13 cellular contexts compared by ENCODE assay signal in the genomic region with DNA sequence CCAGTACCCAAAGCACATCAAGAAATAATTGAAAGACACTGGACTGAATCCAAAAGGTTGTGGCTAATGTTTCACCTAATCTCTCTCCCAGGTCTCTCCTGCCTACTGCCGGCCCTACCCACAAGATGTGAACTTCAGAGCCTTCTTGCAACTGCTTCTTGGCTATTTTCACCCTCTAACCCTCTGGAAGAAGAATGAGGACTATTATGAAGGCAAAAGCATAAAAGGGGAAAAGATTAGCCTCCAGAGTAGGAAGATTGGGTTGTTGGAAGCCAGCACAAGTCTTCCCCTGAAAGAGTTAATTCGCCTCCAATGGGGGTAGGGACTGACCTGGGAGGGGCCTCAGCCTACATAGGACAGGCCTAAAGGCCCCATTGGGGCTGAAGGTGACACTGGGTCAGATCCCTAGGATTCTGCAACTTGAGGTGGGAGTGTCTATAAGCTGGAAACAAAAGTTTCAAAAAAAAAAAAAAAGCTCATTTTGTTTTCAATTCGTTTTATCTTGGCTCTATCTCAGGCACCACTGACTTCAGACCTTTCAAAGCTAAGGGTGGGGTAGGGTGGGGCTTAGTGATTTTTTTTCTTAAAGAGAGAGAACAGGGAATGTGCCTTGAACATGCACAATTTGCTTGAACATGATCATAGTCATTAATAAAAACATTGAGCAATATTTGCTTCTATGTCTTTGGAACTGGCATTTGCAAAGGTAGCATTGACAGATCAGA.
DNase-seq lines count a peak whose midpoint lies in the region; ATAC-seq, FAIRE-seq and TF ChIP-seq lines count a peak whose summit lies in the region.
"Had no signal": no experiment of that assay in that cellular context is flagged by ENCODE, and none has a peak within 500 bp of the region (broad histone marks: within the 10 kb centered on the region; RNA-seq: fewer than 3 reads in every experiment).

No MANE protein-coding gene starts in this region.

- FAIRE-seq in A549 (lab: Jason Lieb, UNC), result no peak

- H3K4me1 ChIP-seq in A549 (peaks cover 34% of the 10 kb centered on the region), RWPE2 (ENCODE audit: insufficient read depth, poor library complexity, severe bottlenecking) (peaks cover 15% of the 10 kb centered on the region), mucosa of rectum (ENCODE audit: control insufficient read depth in 2 of 2, insufficient read depth in 2 of 2, low read length in 2 of 2) (peaks cover 10 to 29% of the 10 kb centered on the region in 2 donors)

- CTCF ChIA-PET in A549 (lab: Yijun Ruan, JAX), result no interaction called here

- H3K27ac ChIP-seq in A549 (peak overlapping the region; percentile 62 to 76; a peak in 5 of 6 replicates), RWPE2 (ENCODE audit: poor library complexity, severe bottlenecking) (peak overlapping the region; percentile 32), mucosa of rectum (ENCODE audit: low read depth in 2 of 2, low read length in 2 of 2) (peak overlapping the region; percentile 83 to 85)

- H3K9ac ChIP-seq in mucosa of rectum (ENCODE audit: low read depth in 1 of 2, low read length in 2 of 2), result no peak overlapping the region

- ATAC-seq in A549 (peak; percentile 62 to 70; a peak in 5 of 6 replicates), RWPE2 (ENCODE audit: low read depth) (peak; percentile 79), esophagus mucosa (peak; percentile 79)
- ATAC-seq: activated CD8-positive, alpha-beta memory T cell treated with anti-CD3 and anti-CD28 coated beads, Interleukin-2, amount 10 ng/mL, durations not matched to agents 7 days and 5 days; activated naive CD4-positive, alpha-beta T cell treated with anti-CD3 and anti-CD28 coated beads, Interleukin-2, amount 50 U/mL, for 72 hours had no signal

- H3K9me3 ChIP-seq in A549, result no peaks in the 10 kb centered on the region
- H3K9me3 ChIP-seq in RWPE2 (ENCODE audit: severe bottlenecking), result no peaks in the 10 kb centered on the region
- H3K9me3 ChIP-seq in mucosa of rectum (ENCODE audit: control insufficient read depth in 2 of 2, low read length in 2 of 2), result no peaks in the 10 kb centered on the region

- TF ChIP-seq RAD21 in A549 (conservative IDR thresholded peaks at IDR 0.05 in 1 of 2, IDR thresholded peaks at IDR 0.05 in 1 of 2), result no peak

- no peak for TF ChIP-seq EP300 in A549 (IDR thresholded peaks at IDR 0.05)

- WGBS in A549 (ENCODE audit: missing lambda C conversion rate), result 9% methylated on average over 3 of the region's 3 CpGs

- no peaks in the 10 kb centered on the region for H3K27me3 ChIP-seq in RWPE2 (ENCODE audit: insufficient read depth, poor library complexity, severe bottlenecking)
- no peaks in the 10 kb centered on the region for H3K27me3 ChIP-seq in mucosa of rectum (ENCODE audit: control insufficient read depth in 2 of 2, insufficient read depth in 2 of 2, low read length in 2 of 2)

- H3K36me3 ChIP-seq in RWPE2 (ENCODE audit: low read depth) (no peaks in the 10 kb centered on the region), mucosa of rectum (ENCODE audit: control insufficient read depth in 2 of 2, insufficient read depth in 2 of 2, low read length in 2 of 2) (no peaks in the 10 kb centered on the region)

- H3K4me3 ChIP-seq in A549, result no peak overlapping the region
- no peak overlapping the region for H3K4me3 ChIP-seq in RWPE2 (ENCODE audit: severe bottlenecking)
- H3K4me3 ChIP-seq in mucosa of rectum (ENCODE audit: low read length in 2 of 2), result peak overlapping the region in 1 of 2 donors; percentile 4

- TF ChIP-seq CTCF in A549 (IDR thresholded peaks at IDR 0.05) (no peak), RWPE2 (IDR thresholded peaks at IDR 0.05; ENCODE audit: poor library complexity, severe bottlenecking) (no peak)

- POLR2A ChIA-PET in A549 (lab: Yijun Ruan, JAX), result no interaction called here

- peak overlapping the region; percentile 57 for H3K4me2 ChIP-seq in A549

- DNase-seq in A549 (ENCODE audit: low read depth in 1 of 2, low spot score in 1 of 2), result peak; percentile 9 to 41
- DNase-seq in RWPE2 (ENCODE audit: low spot score), result no peak
- no peak for DNase-seq in hypothalamus (lab: John Stamatoyannopoulos, UW)
- no peak for DNase-seq in HuH-7.5 (ENCODE audit: low spot score)
- no peak for DNase-seq in UCSD-AML1 (lab: John Stamatoyannopoulos, UW; ENCODE audit: unreplicated experiment)
- DNase-seq in superior temporal gyrus (ENCODE audit: extremely low spot score), result no peak
- DNase-seq: activated CD8-positive, alpha-beta memory T cell treated with anti-CD3 and anti-CD28 coated beads, Interleukin-2, amount 10 ng/mL, durations not matched to agents 7 days and 5 days; KBM-7; NCI-H1694 treated with DMSO at 0.1 percent for 48 hours; trophoblast cell had no signal

- no peak for TF ChIP-seq POLR2A in A549 (IDR thresholded peaks at IDR 0.05; ENCODE audit: low read length)

TF ChIP-seq in A549, 52 proteins besides CTCF, POLR2A, EP300 and RAD21:
- TF ChIP-seq CEBPB (IDR thresholded peaks at IDR 0.05) (0 out of 4 replicates have a peak, but pooled peaks of 1 of the 2 experiments have one; percentile 24), ZNF302 (CRISPR knock-in tag; IDR thresholded peaks at IDR 0.05) (no peak)

Comparison
In these comparisons a context has a peak if more than half of its experiments do, and no peak if none do; other contexts are left out.
1. DNase-seq: peak in A549 (2 of 2); none in RWPE2 (single experiment), hypothalamus (0 of 51), HuH-7.5 (single experiment), UCSD-AML1 (single experiment) and superior temporal gyrus (single experiment).
2. H3K27ac ChIP-seq: peak in every context shown above with its lines; median percentile 84 in mucosa of rectum; 69 in A549; 32 in RWPE2.
3. Peak in every context shown above with its lines, with median percentiles within 50 percentile points of each other: ATAC-seq.